In genomic region chr11:45551181-45551580, GRCh38 we compare ENCODE assay signal across 26 cellular contexts.
"Had no signal": no experiment of that assay in that cellular context is flagged by ENCODE, and none has a peak within 500 bp of the region (broad histone marks: within the 10 kb centered on the region; RNA-seq: fewer than 3 reads in every experiment).

No MANE protein-coding gene starts in this region.

- H3K4me3 ChIP-seq: coronary artery, esophagus squamous epithelium, lower lobe of right lung, right lobe of liver, thoracic aorta, tibial nerve, upper lobe of left lung had no signal

- H3K9me3 Mint-ChIP-seq: effector memory CD8-positive, alpha-beta T cell; immature natural killer cell; naive thymus-derived CD8-positive, alpha-beta T cell; stimulated activated naive B cell treated with anti-CD40 and anti-IgM and Interleukin-4, amounts not matched to agents 10 μg/mL and 1 μg/mL and 100 μg/mL, for 72 hours; stimulated activated naive CD8-positive, alpha-beta T cell treated with anti-CD3 and anti-CD28 coated beads, Interleukin-15, Interleukin-2, amounts not matched to agents 100 ng/mL and 50 ng/mL, for 24 hours had no signal

- ATAC-seq: effector memory CD8-positive, alpha-beta T cell; left colon; left ventricle myocardium superior; lower lobe of right lung; naive thymus-derived CD8-positive, alpha-beta T cell; right lobe of liver; stimulated activated naive B cell treated with anti-CD40 and anti-IgM and Interleukin-4, amounts not matched to agents 10 μg/mL and 1 μg/mL and 100 μg/mL, for 72 hours had no signal

- DNase-seq: dermis blood vessel endothelial cell; effector memory CD8-positive, alpha-beta T cell; erythroblast; esophagus squamous epithelium; foreskin melanocyte; hypothalamus; immature natural killer cell; islet precursor cell; kidney glomerular epithelial cell; left colon; left ventricle myocardium superior; lower lobe of right lung; naive thymus-derived CD8-positive, alpha-beta T cell; right lobe of liver; small intestine; stimulated activated CD4-positive, alpha-beta T cell treated with anti-CD3 and anti-CD28 coated beads, Interleukin-15, amount 100 ng/mL, for 24 hours; stimulated activated CD4-positive, alpha-beta T cell treated with anti-CD3 and anti-CD28 coated beads, Interleukin-2, amount 100 ng/mL, for 48 hours; stimulated activated naive B cell treated with anti-CD40 and anti-IgM and Interleukin-4, amounts not matched to agents 10 μg/mL and 1 μg/mL and 100 μg/mL, for 72 hours; upper lobe of left lung had no signal

- H3K27me3 ChIP-seq: right lobe of liver, tibial nerve, upper lobe of left lung had no signal

- H3K4me1 ChIP-seq: esophagus squamous epithelium, lower lobe of right lung, parathyroid adenoma, right lobe of liver, tibial nerve, upper lobe of left lung had no signal

- H3K36me3 Mint-ChIP-seq: immature natural killer cell; naive thymus-derived CD8-positive, alpha-beta T cell; stimulated activated naive B cell treated with anti-CD40 and anti-IgM and Interleukin-4, amounts not matched to agents 10 μg/mL and 1 μg/mL and 100 μg/mL, for 72 hours had no signal

- H3K36me3 ChIP-seq: esophagus squamous epithelium, lower lobe of right lung, right lobe of liver, thoracic aorta, tibial nerve, upper lobe of left lung had no signal

- H3K27ac Mint-ChIP-seq: effector memory CD8-positive, alpha-beta T cell; immature natural killer cell; naive thymus-derived CD8-positive, alpha-beta T cell; stimulated activated naive B cell treated with anti-CD40 and anti-IgM and Interleukin-4, amounts not matched to agents 10 μg/mL and 1 μg/mL and 100 μg/mL, for 72 hours; stimulated activated naive CD8-positive, alpha-beta T cell treated with anti-CD3 and anti-CD28 coated beads, Interleukin-15, Interleukin-2, amounts not matched to agents 100 ng/mL and 50 ng/mL, for 24 hours had no signal

- H3K27me3 Mint-ChIP-seq: stimulated activated naive B cell treated with anti-CD40 and anti-IgM and Interleukin-4, amounts not matched to agents 10 μg/mL and 1 μg/mL and 100 μg/mL, for 72 hours had no signal

- H2AFZ ChIP-seq: parathyroid adenoma had no signal

- H3K4me3 Mint-ChIP-seq: effector memory CD8-positive, alpha-beta T cell; immature natural killer cell; naive thymus-derived CD8-positive, alpha-beta T cell; stimulated activated naive B cell treated with anti-CD40 and anti-IgM and Interleukin-4, amounts not matched to agents 10 μg/mL and 1 μg/mL and 100 μg/mL, for 72 hours; stimulated activated naive CD8-positive, alpha-beta T cell treated with anti-CD3 and anti-CD28 coated beads, Interleukin-15, Interleukin-2, amounts not matched to agents 100 ng/mL and 50 ng/mL, for 24 hours had no signal

- H3K9me3 ChIP-seq: esophagus squamous epithelium, lower lobe of right lung, right lobe of liver, thoracic aorta, tibial nerve, upper lobe of left lung had no signal

- H3K4me1 Mint-ChIP-seq: immature natural killer cell; naive thymus-derived CD8-positive, alpha-beta T cell; stimulated activated naive B cell treated with anti-CD40 and anti-IgM and Interleukin-4, amounts not matched to agents 10 μg/mL and 1 μg/mL and 100 μg/mL, for 72 hours had no signal

- H3K9ac ChIP-seq: parathyroid adenoma had no signal

- H3K27ac ChIP-seq: coronary artery, esophagus squamous epithelium, lower lobe of right lung, parathyroid adenoma, right lobe of liver, thoracic aorta, tibial nerve, upper lobe of left lung had no signal

- FAIRE-seq: endometrium, small intestine, urothelium cell line had no signal
